ENCODE assay signal across 9 cellular contexts in genomic region chr5:140840978-140841962, GRCh38. TPM values are rescaled to one million over a fixed set of nuclear protein-coding genes. Genes with fewer than 3 reads are reported as not detected.
DNase-seq lines count a peak whose midpoint lies in the region; ATAC-seq and TF ChIP-seq lines count a peak whose summit lies in the region.
"Had no signal": no experiment of that assay in that cellular context is flagged by ENCODE, and none has a peak within 500 bp of the region (broad histone marks: within the 10 kb centered on the region; RNA-seq: fewer than 3 reads in every experiment).

Gene PCDHA8, plus strand, starts transcription at chr5:140841187. Its CDS starts 135 bp downstream, at chr5:140841322.

- H3K9me3 ChIP-seq in heart left ventricle = peaks cover 0 to 44% (median 9%) of the 10 kb centered on the region in 12 donors

- H3K4me1 ChIP-seq in heart left ventricle = no peaks in the 10 kb centered on the region

- peaks cover 0 to 79% (median 13%) of the 10 kb centered on the region in 9 donors for H3K27me3 ChIP-seq in heart left ventricle
- H3K27me3 ChIP-seq: hepatocyte had no signal

- H3K4me3 Mint-ChIP-seq in glutamatergic neuron (ENCODE audit: unreplicated experiment) = no peak within 1 kb of the TSS
- peak within 1 kb of the TSS in 1 of 10 donors; percentile 2 for H3K4me3 Mint-ChIP-seq in naive thymus-derived CD8-positive, alpha-beta T cell

- H3K36me3 ChIP-seq in heart left ventricle = no peaks in the 10 kb centered on the region

- intact Hi-C loops in heart left ventricle (cut with DNase I) = no loop called here

- peaks cover 42% of the 10 kb centered on the region for H3K36me3 Mint-ChIP-seq in glutamatergic neuron (ENCODE audit: unreplicated experiment)
- peaks cover 10 to 22% (median 10%) of the 10 kb centered on the region in 3 donors for H3K36me3 Mint-ChIP-seq in naive thymus-derived CD8-positive, alpha-beta T cell

- no peak for TF ChIP-seq CTCF in glutamatergic neuron (IDR thresholded peaks at IDR 0.05; ENCODE audit: partially characterized antibody, unreplicated experiment)
- TF ChIP-seq CTCF in heart left ventricle (IDR thresholded peaks at IDR 0.05) = peak in 5 of 12 donors; percentile 8 to 22 (median 20)

- 19 to 27% (median 22%) methylated on average over 23 to 47 of the region's 47 CpGs for WGBS in heart left ventricle, 4 donors

- TF ChIP-seq POLR2A in heart left ventricle (IDR thresholded peaks at IDR 0.05) = no peak

- H3K4me3 ChIP-seq in heart left ventricle = no peak within 1 kb of the TSS
- H3K4me3 ChIP-seq: hepatocyte had no signal

- CTCF ChIA-PET in HEK293T (lab: Yijun Ruan, JAX) = interaction anchor here (0.5 to 1.5 kb wide), 14 partner anchors 10 to 245 kb away, joined by 3 to 6 read pairs (median 3); partner anchors contain the start of genes PCDHA1, PCDHA10, PCDHA11 and PCDHA5

- ATAC-seq in heart left ventricle = no peak
- ATAC-seq in naive thymus-derived CD8-positive, alpha-beta T cell = no peak

- no peaks in the 10 kb centered on the region for H3K4me1 Mint-ChIP-seq in glutamatergic neuron (ENCODE audit: low read depth, unreplicated experiment)
- no peaks in the 10 kb centered on the region for H3K4me1 Mint-ChIP-seq in naive thymus-derived CD8-positive, alpha-beta T cell

- H3K9me3 Mint-ChIP-seq in glutamatergic neuron (ENCODE audit: unreplicated experiment) = peaks cover 8% of the 10 kb centered on the region
- peaks cover 0 to 49% (median 18%) of the 10 kb centered on the region in 9 donors for H3K9me3 Mint-ChIP-seq in naive thymus-derived CD8-positive, alpha-beta T cell

- H3K27ac Mint-ChIP-seq in glutamatergic neuron (ENCODE audit: unreplicated experiment) = no peak within 1 kb of the TSS
- peak within 1 kb of the TSS in 1 of 10 donors; percentile 53 for H3K27ac Mint-ChIP-seq in naive thymus-derived CD8-positive, alpha-beta T cell

- H3K27me3 Mint-ChIP-seq in glutamatergic neuron (ENCODE audit: unreplicated experiment) = peaks cover 3% of the 10 kb centered on the region
- peaks cover 13 to 38% (median 24%) of the 10 kb centered on the region in 5 donors for H3K27me3 Mint-ChIP-seq in naive thymus-derived CD8-positive, alpha-beta T cell

- H3K27ac ChIP-seq in heart left ventricle = no peak within 1 kb of the TSS
- H3K27ac ChIP-seq: hepatocyte had no signal

- POLR2A ChIA-PET in HEK293T (lab: Yijun Ruan, JAX) = interaction anchor here (0.8 kb wide), 1 partner anchor 199 kb away, joined by 3 read pairs; no protein-coding TSS in a partner anchor
- POLR2A ChIA-PET in naive thymus-derived CD8-positive, alpha-beta T cell (lab: Charles Lee) = no interaction called here

- DNase-seq in Ammon's horn (ENCODE audit: low spot score) (peak; percentile 55), HEK293T (ENCODE audit: extremely low spot score) (peak; percentile 43), RPMI7951 (ENCODE audit: low read depth) (peak; percentile 34), glutamatergic neuron (no peak), heart left ventricle (no peak), DMS153 (lab: John Stamatoyannopoulos, UW) (no peak)
- DNase-seq in naive thymus-derived CD8-positive, alpha-beta T cell = no peak
- DNase-seq in activated naive CD4-positive, alpha-beta T cell (lab: John Stamatoyannopoulos, UW) = no peak

TF ChIP-seq in HEK293T, 16 proteins besides CTCF, POLR2A, EP300 and RAD21:
- TF ChIP-seq L3MBTL2 (conservative IDR thresholded peaks at IDR 0.05) = no peak
- TF ChIP-seq LEF1 (IDR thresholded peaks at IDR 0.05; ENCODE audit: borderline replicate concordance) = no peak
- TF ChIP-seq ELF4 (IDR thresholded peaks at IDR 0.05) = no peak
- TF ChIP-seq, protein P1, sequence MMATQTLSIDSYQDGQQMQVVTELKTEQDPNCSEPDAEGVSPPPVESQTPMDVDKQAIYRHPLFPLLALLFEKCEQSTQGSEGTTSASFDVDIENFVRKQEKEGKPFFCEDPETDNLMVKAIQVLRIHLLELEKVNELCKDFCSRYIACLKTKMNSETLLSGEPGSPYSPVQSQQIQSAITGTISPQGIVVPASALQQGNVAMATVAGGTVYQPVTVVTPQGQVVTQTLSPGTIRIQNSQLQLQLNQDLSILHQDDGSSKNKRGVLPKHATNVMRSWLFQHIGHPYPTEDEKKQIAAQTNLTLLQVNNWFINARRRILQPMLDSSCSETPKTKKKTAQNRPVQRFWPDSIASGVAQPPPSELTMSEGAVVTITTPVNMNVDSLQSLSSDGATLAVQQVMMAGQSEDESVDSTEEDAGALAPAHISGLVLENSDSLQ (IDR thresholded peaks at IDR 0.05) = no peak

RNA-seq across cellular contexts. Expression of gene PCDHA8, which starts in this region (rescaled TPM):
- 0.10 and 0.12 TPM in 2 replicates for total RNA-seq in RPMI7951 (2014; rRNA removed; shearing (Covaris generic))
- 14.6 TPM for total RNA-seq in glutamatergic neuron (ENCODE audit: unreplicated experiment)
- total RNA-seq in heart left ventricle = under 1 TPM in 4 of 9 donors, not detected in 5; 0.08 to 0.32 (median 0.12) TPM
- not detected for polyA plus RNA-seq in heart left ventricle
- not detected for total RNA-seq in naive thymus-derived CD8-positive, alpha-beta T cell
- polyA plus RNA-seq in naive thymus-derived CD8-positive, alpha-beta T cell = not detected

Comparison
In these comparisons a context has a peak if more than half of its experiments do, and no peak if none do; other contexts are left out.
1. RNA of gene PCDHA8 (total RNA-seq): 14.6 TPM in glutamatergic neuron (single experiment); 0.10 to 0.12 TPM in RPMI7951, not detected in naive thymus-derived CD8-positive, alpha-beta T cell and 0.08 to 0.32 TPM in heart left ventricle; every median in the first group is over 10 times any median in the second.
2. Peak in DNase-seq in RPMI7951; RNA of the gene not detected or under 1 TPM.
3. DNase-seq: peak in Ammon's horn (single experiment) and HEK293T (single experiment); none in glutamatergic neuron (single experiment), heart left ventricle (0 of 5), DMS153 (single experiment), naive thymus-derived CD8-positive, alpha-beta T cell (0 of 10) and activated naive CD4-positive, alpha-beta T cell (0 of 4).